8 cellular contexts compared by ENCODE assay signal in genomic region chr10:7687228-7687907, GRCh38. TPM values are rescaled to one million over a fixed set of nuclear protein-coding genes. Genes with fewer than 3 reads are reported as not detected.
A peak's percentile ranks its signal among the peaks of the same experiment; 100 is the strongest.
DNase-seq lines count a peak whose midpoint lies in the region; ATAC-seq and TF ChIP-seq lines count a peak whose summit lies in the region.

No MANE protein-coding gene starts in this region.

- TF ChIP-seq POLR2A in esophagus squamous epithelium (IDR thresholded peaks at IDR 0.05) = no peak

- H3K4me3 ChIP-seq in KMS-11 (IDR thresholded peaks at IDR 0.05; ENCODE audit: insufficient read depth, low read depth, low read length) = no peak overlapping the region
- H3K4me3 ChIP-seq in Panc1 (ENCODE audit: low read depth in 2 of 2, low read length in 2 of 2) = no peak overlapping the region
- no peak overlapping the region for H3K4me3 ChIP-seq in esophagus squamous epithelium

- POLR2A ChIA-PET in Panc1 (lab: Charles Lee) = no interaction called here

- H3K9ac ChIP-seq in KMS-11 = no peak overlapping the region

- H3K27ac ChIP-seq in KMS-11 (no peak overlapping the region), Panc1 (ENCODE audit: low read length) (no peak overlapping the region), esophagus squamous epithelium (no peak overlapping the region)

- no peaks in the 10 kb centered on the region for H4K20me1 ChIP-seq in KMS-11 (ENCODE audit: insufficient read depth)

- 17 to 23% methylated on average over 20 of the region's 20 CpGs for WGBS in esophagus squamous epithelium, 2 donors

- no peak overlapping the region for H3K27ac Mint-ChIP-seq in natural killer cell treated with Interleukin-12 subunit alpha and Interleukin-12 subunit beta and Interleukin-15 and Interleukin-18, amount 100 ng/mL, for 72 hours

- peak overlapping the region; percentile 3; the same call in 1 of the 2 replicates for H2AFZ ChIP-seq in KMS-11 (ENCODE audit: low read depth)

- CTCF ChIA-PET in Panc1 (lab: Charles Lee) = interaction anchor here (0.7 to 3.3 kb wide), 3 partner anchors 35 to 162 kb away, joined by 3 to 32 read pairs (median 4); no protein-coding TSS in a partner anchor

- H3K9me3 Mint-ChIP-seq in natural killer cell treated with Interleukin-12 subunit alpha and Interleukin-12 subunit beta and Interleukin-15 and Interleukin-18, amount 100 ng/mL, for 72 hours = no peaks in the 10 kb centered on the region

- no peak overlapping the region for H3K4me3 Mint-ChIP-seq in natural killer cell treated with Interleukin-12 subunit alpha and Interleukin-12 subunit beta and Interleukin-15 and Interleukin-18, amount 100 ng/mL, for 72 hours

- TF ChIP-seq CTCF in KMS-11 (conservative IDR thresholded peaks at IDR 0.05; ENCODE audit: low read depth, low read length) (peak; percentile 96), Panc1 (IDR thresholded peaks at IDR 0.05) (peak; percentile 89), esophagus squamous epithelium (IDR thresholded peaks at IDR 0.05) (peak; percentile 86 to 93 (median 89))

- no TSS peak for BruUV-seq in Panc1 (replicated peaks; lab: Mats Ljungman, UMichigan)

- no peaks in the 10 kb centered on the region for H3K36me3 ChIP-seq in KMS-11 (ENCODE audit: insufficient read depth)
- no peaks in the 10 kb centered on the region for H3K36me3 ChIP-seq in Panc1 (ENCODE audit: control insufficient read depth, insufficient read depth, low read length)
- no peaks in the 10 kb centered on the region for H3K36me3 ChIP-seq in esophagus squamous epithelium

- in situ Hi-C loops in Panc1 (cut with HindIII; ENCODE audit: low pct_unique_long_range_greater_than_20kb, low sequenced_read_pairs) = no loop called here

- H3K9me3 ChIP-seq in Panc1 (ENCODE audit: control insufficient read depth, insufficient read depth, low read depth, low read length) (no peaks in the 10 kb centered on the region), esophagus squamous epithelium (peaks cover 0 to 16% (median 14%) of the 10 kb centered on the region in 3 donors)

- H3K36me3 Mint-ChIP-seq in natural killer cell treated with Interleukin-12 subunit alpha and Interleukin-12 subunit beta and Interleukin-15 and Interleukin-18, amount 100 ng/mL, for 72 hours = peaks cover 3% of the 10 kb centered on the region

- H3K27me3 Mint-ChIP-seq in natural killer cell treated with Interleukin-12 subunit alpha and Interleukin-12 subunit beta and Interleukin-15 and Interleukin-18, amount 100 ng/mL, for 72 hours = peaks cover 24 to 31% of the 10 kb centered on the region in 2 donors

- H3K27me3 ChIP-seq in KMS-11 (ENCODE audit: insufficient read depth, low read depth) (no peaks in the 10 kb centered on the region), Panc1 (ENCODE audit: control insufficient read depth, insufficient read depth, low read length) (no peaks in the 10 kb centered on the region), esophagus squamous epithelium (peaks cover 0 to 22% (median 0%) of the 10 kb centered on the region in 4 donors)

- 0 out of 2 replicates have a peak overlapping the region, but pooled peaks have one; percentile 9 for H3K4me2 ChIP-seq in KMS-11

- H3K79me2 ChIP-seq in KMS-11 (ENCODE audit: insufficient read depth, low read depth) = no peaks in the 10 kb centered on the region

- DNase-seq in EL (peak; percentile 80), Panc1 (ENCODE audit: low read depth, low spot score) (peak; percentile 69), esophagus squamous epithelium (lab: John Stamatoyannopoulos, UW) (peak; percentile 1)
- peak; percentile 64 for DNase-seq in activated T-cell treated with anti-CD3 and anti-CD28 coated beads, Interleukin-2, amount 50 U/mL, for 1 hour
- peak; percentile 83 for DNase-seq in natural killer cell treated with Interleukin-12 subunit alpha and Interleukin-12 subunit beta and Interleukin-15 and Interleukin-18, amount 100 ng/mL, for 72 hours (ENCODE audit: low spot score)
- DNase-seq in stimulated activated naive CD4-positive, alpha-beta T cell treated with Interleukin-2 at 50 U/mL for 16 hours (lab: John Stamatoyannopoulos, UW) = peak; percentile 69

- intact Hi-C loops in Panc1 (cut with micrococcal nuclease; ENCODE audit: unreplicated experiment) (loop anchor here (2.0 kb wide), 1 partner anchor 163 kb away; no protein-coding TSS in a partner anchor), esophagus squamous epithelium (cut with DNase I) (loop anchor here (5.0 kb wide), 1 partner anchor 160 kb away; no protein-coding TSS in a partner anchor)

- H3K4me1 ChIP-seq in KMS-11 (ENCODE audit: low read depth, poor library complexity, severe bottlenecking) (peaks cover 25% of the 10 kb centered on the region), Panc1 (ENCODE audit: control insufficient read depth, insufficient read depth, low read length) (no peaks in the 10 kb centered on the region), esophagus squamous epithelium (peaks cover 0 to 8% (median 0%) of the 10 kb centered on the region in 3 donors)

- ATAC-seq in GM21825 (IDR thresholded peaks at IDR 0.05; ENCODE audit: unreplicated experiment) = peak; percentile 94
- peak; percentile 91 for ATAC-seq in Panc1
- peak; percentile 79 to 85 for ATAC-seq in natural killer cell treated with Interleukin-12 subunit alpha and Interleukin-12 subunit beta and Interleukin-15 and Interleukin-18, amount 100 ng/mL, for 72 hours

- H3K4me1 Mint-ChIP-seq in natural killer cell treated with Interleukin-12 subunit alpha and Interleukin-12 subunit beta and Interleukin-15 and Interleukin-18, amount 100 ng/mL, for 72 hours (ENCODE audit: low read depth in 2 of 2) = peaks cover 13 to 17% of the 10 kb centered on the region in 2 donors

RNA-seq across cellular contexts. Expression of gene ITIH2, which starts 15.7 kb away (rescaled TPM):
- total RNA-seq in Panc1 (2021; ENCODE audit: unreplicated experiment) (0.67 TPM), esophagus squamous epithelium (not detected)
- polyA plus RNA-seq in Panc1 (2012; ENCODE audit: insufficient read length) = not detected
- total RNA-seq in natural killer cell treated with Interleukin-12 subunit alpha and Interleukin-12 subunit beta and Interleukin-15 and Interleukin-18, amount 100 ng/mL, for 72 hours = not detected

RNA-seq across cellular contexts. Expression of gene ITIH5, which starts 20.6 kb away (rescaled TPM):
- not detected for total RNA-seq in Panc1 (2021; ENCODE audit: unreplicated experiment)
- not detected for polyA plus RNA-seq in Panc1 (2012; ENCODE audit: insufficient read length)
- 10 to 100 TPM in 1 of 4 donors, 1 to 10 TPM in 3; 2.2 to 21.4 (median 3.3) TPM for total RNA-seq in esophagus squamous epithelium
- total RNA-seq in natural killer cell treated with Interleukin-12 subunit alpha and Interleukin-12 subunit beta and Interleukin-15 and Interleukin-18, amount 100 ng/mL, for 72 hours = not detected

Comparison
In these comparisons a context has a peak if more than half of its experiments do, and no peak if none do; other contexts are left out.
1. DNase-seq: peak in every context shown above with its lines; median percentile 83 in natural killer cell treated with Interleukin-12 subunit alpha and Interleukin-12 subunit beta and Interleukin-15 and Interleukin-18, amount 100 ng/mL, for 72 hours; 80 in EL; 69 in Panc1; 69 in stimulated activated naive CD4-positive, alpha-beta T cell treated with Interleukin-2 at 50 U/mL for 16 hours; 64 in activated T-cell treated with anti-CD3 and anti-CD28 coated beads, Interleukin-2, amount 50 U/mL, for 1 hour; 1 in esophagus squamous epithelium.